Comparison of ENCODE assay signal across 12 cellular contexts in the genomic region with DNA sequence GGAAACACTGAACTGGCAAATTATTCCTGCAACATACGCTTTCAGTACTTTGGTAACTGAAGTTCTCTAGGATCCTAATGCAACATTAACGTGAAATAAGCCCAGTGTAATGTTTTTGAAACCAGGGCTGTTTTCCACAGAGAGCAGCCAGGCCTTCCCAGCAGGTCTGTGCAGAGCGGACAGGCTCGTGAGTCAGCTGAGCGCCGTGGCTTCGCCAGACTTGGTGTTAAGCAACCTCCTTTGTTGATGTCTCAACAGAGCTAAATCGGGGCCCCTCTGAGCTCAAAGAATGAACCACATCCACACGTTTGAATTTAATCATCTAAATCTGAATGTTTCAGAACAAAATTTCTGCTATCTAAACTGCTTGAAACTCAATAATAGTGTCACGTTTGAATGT.
DNase-seq lines count a peak whose midpoint lies in the region; ATAC-seq, FAIRE-seq and TF ChIP-seq lines count a peak whose summit lies in the region.
"Had no signal": no experiment of that assay in that cellular context is flagged by ENCODE, and none has a peak within 500 bp of the region (broad histone marks: within the 10 kb centered on the region; RNA-seq: fewer than 3 reads in every experiment).

No MANE protein-coding gene starts in this region.

- peaks cover 2% of the 10 kb centered on the region; the same call in 1 of the 2 replicates for H3K27me3 ChIP-seq in MG63
- H3K27me3 ChIP-seq in neuronal stem cell (ENCODE audit: control insufficient read depth in 3 of 3, insufficient read depth in 3 of 3, low read depth in 1 of 3, low read length in 3 of 3), result no peaks in the 10 kb centered on the region
- H3K27me3 ChIP-seq: BLaER1 treated with 17β-estradiol and CSF1 and Interleukin-3, amounts not matched to agents 10 nM and 100 nM had no signal

- no peak overlapping the region for H2BK5ac ChIP-seq in neuronal stem cell (ENCODE audit: low read length)

- H4K91ac ChIP-seq in neuronal stem cell (ENCODE audit: low read depth, low read length, poor library complexity), result no peak overlapping the region

- no peak overlapping the region for H3K14ac ChIP-seq in neuronal stem cell (ENCODE audit: low read length)

- H4K8ac ChIP-seq in neuronal stem cell (ENCODE audit: low read depth, low read length), result no peak overlapping the region

- DNase-seq in AG09309 (ENCODE audit: low read depth) (peak; percentile 85), MG63 (peak; percentile 72), dedifferentiated amniotic fluid mesenchymal stem cell (ENCODE audit: extremely low spot score) (peak; percentile 60), neuronal stem cell (ENCODE audit: low spot score) (no peak), urothelium cell line (ENCODE audit: low spot score) (no peak), GM19239 (ENCODE audit: insufficient read length, low spot score) (no peak), globus pallidus (ENCODE audit: low spot score) (no peak)
- DNase-seq in stimulated activated naive B cell treated with anti-CD40 and anti-IgM and Interleukin-4, amounts not matched to agents 10 μg/mL and 1 μg/mL and 100 μg/mL, for 72 hours, result no peak
- DNase-seq: activated T-cell treated with anti-CD3 and anti-CD28 coated beads, Interleukin-2, amount 50 U/mL, for 48 hours; KBM-7; naive B cell had no signal

- H3K36me3 ChIP-seq in MG63, result no peaks in the 10 kb centered on the region
- no peaks in the 10 kb centered on the region for H3K36me3 ChIP-seq in neuronal stem cell (replicated peaks in 1 of 2; ENCODE audit: control insufficient read depth in 2 of 2, insufficient read depth in 2 of 2, low read length in 2 of 2)
- H3K36me3 ChIP-seq: BLaER1 treated with 17β-estradiol and CSF1 and Interleukin-3, amounts not matched to agents 10 nM and 100 nM had no signal

- H2BK15ac ChIP-seq in neuronal stem cell (ENCODE audit: low read length), result no peak overlapping the region

- peaks cover 0 to 4% of the 10 kb centered on the region in 2 donors for H3K4me1 ChIP-seq in neuronal stem cell (ENCODE audit: control insufficient read depth in 2 of 2, insufficient read depth in 1 of 2, low read depth in 1 of 2, low read length in 2 of 2)

- no CpG with 5 or more reads among the region's 10 CpGs for WGBS in neuronal stem cell (ENCODE audit: extremely low coverage in 2 of 2, insufficient read length in 2 of 2, insufficient replicate concordance in 1 of 2), 2 donors

- no peak overlapping the region for H3K4me3 ChIP-seq in AG09309 (ENCODE audit: control insufficient read depth, low read depth, low read length)
- no peak overlapping the region for H3K4me3 ChIP-seq in MG63
- H3K4me3 ChIP-seq in neuronal stem cell (ENCODE audit: low read length in 2 of 2), result no peak overlapping the region
- H3K4me3 ChIP-seq: BLaER1 treated with 17β-estradiol and CSF1 and Interleukin-3, amounts not matched to agents 10 nM and 100 nM had no signal

- no peak overlapping the region for H3K18ac ChIP-seq in neuronal stem cell (ENCODE audit: low read length)

- H3K4me1 Mint-ChIP-seq in stimulated activated naive B cell treated with anti-CD40 and anti-IgM and Interleukin-4, amounts not matched to agents 10 μg/mL and 1 μg/mL and 100 μg/mL, for 72 hours, result no peaks in the 10 kb centered on the region
- H3K4me1 Mint-ChIP-seq: naive B cell had no signal

- H3K79me1 ChIP-seq in neuronal stem cell (ENCODE audit: low read depth, low read length), result no peaks in the 10 kb centered on the region

- no peaks in the 10 kb centered on the region for H3K27me3 Mint-ChIP-seq in stimulated activated naive B cell treated with anti-CD40 and anti-IgM and Interleukin-4, amounts not matched to agents 10 μg/mL and 1 μg/mL and 100 μg/mL, for 72 hours
- H3K27me3 Mint-ChIP-seq: naive B cell had no signal

- no peak overlapping the region for H3K9ac ChIP-seq in neuronal stem cell (ENCODE audit: low read depth, low read length, poor library complexity)
- H3K9ac ChIP-seq: BLaER1 treated with 17β-estradiol and CSF1 and Interleukin-3, amounts not matched to agents 10 nM and 100 nM had no signal

- no peak overlapping the region for H2BK120ac ChIP-seq in neuronal stem cell (ENCODE audit: low read depth, low read length)

- TF ChIP-seq CTCF in AG09309 (IDR thresholded peaks at IDR 0.05; ENCODE audit: control insufficient read depth, insufficient read depth, low read depth, low read length, missing control alignments), result no peak

- no peak overlapping the region for H3K4me3 Mint-ChIP-seq in stimulated activated naive B cell treated with anti-CD40 and anti-IgM and Interleukin-4, amounts not matched to agents 10 μg/mL and 1 μg/mL and 100 μg/mL, for 72 hours
- H3K4me3 Mint-ChIP-seq: naive B cell had no signal

- no peak for FAIRE-seq in urothelium cell line (lab: Jason Lieb, UNC)
- FAIRE-seq in GM19239 (lab: Jason Lieb, UNC), result no peak

- H2AFZ ChIP-seq in neuronal stem cell (ENCODE audit: low read length), result peak overlapping the region; percentile 66

- H2AK5ac ChIP-seq in neuronal stem cell (ENCODE audit: low read depth, low read length), result no peak overlapping the region

- no peak for ATAC-seq in stimulated activated naive B cell treated with anti-CD40 and anti-IgM and Interleukin-4, amounts not matched to agents 10 μg/mL and 1 μg/mL and 100 μg/mL, for 72 hours (replicated peaks)

- H3K4me2 ChIP-seq in neuronal stem cell (ENCODE audit: insufficient read depth, low read length, poor library complexity, severe bottlenecking), result no peak overlapping the region

- no peak overlapping the region for H3K23ac ChIP-seq in neuronal stem cell (ENCODE audit: low read depth, low read length, poor library complexity)

- no peaks in the 10 kb centered on the region for H3K36me3 Mint-ChIP-seq in stimulated activated naive B cell treated with anti-CD40 and anti-IgM and Interleukin-4, amounts not matched to agents 10 μg/mL and 1 μg/mL and 100 μg/mL, for 72 hours
- H3K36me3 Mint-ChIP-seq: naive B cell had no signal

- no peaks in the 10 kb centered on the region for H3K9me3 ChIP-seq in MG63
- no peaks in the 10 kb centered on the region for H3K9me3 ChIP-seq in neuronal stem cell (replicated peaks in 1 of 2; ENCODE audit: control insufficient read depth in 2 of 2, insufficient read depth in 1 of 2, low read depth in 1 of 2, low read length in 2 of 2)

- no peak overlapping the region for H2BK12ac ChIP-seq in neuronal stem cell (ENCODE audit: low read length)

- H3K27ac ChIP-seq in neuronal stem cell (replicated peaks; ENCODE audit: low read length), result no peak overlapping the region

- H3K9me3 Mint-ChIP-seq in stimulated activated naive B cell treated with anti-CD40 and anti-IgM and Interleukin-4, amounts not matched to agents 10 μg/mL and 1 μg/mL and 100 μg/mL, for 72 hours, result peaks cover 0 to 2% of the 10 kb centered on the region in 2 donors
- H3K9me3 Mint-ChIP-seq: naive B cell had no signal

- no peak overlapping the region for H3K27ac Mint-ChIP-seq in stimulated activated naive B cell treated with anti-CD40 and anti-IgM and Interleukin-4, amounts not matched to agents 10 μg/mL and 1 μg/mL and 100 μg/mL, for 72 hours
- H3K27ac Mint-ChIP-seq: naive B cell had no signal

- H3K4ac ChIP-seq in neuronal stem cell (ENCODE audit: low read length), result no peak overlapping the region

Comparison
In these comparisons a context has a peak if more than half of its experiments do, and no peak if none do; other contexts are left out.
1. DNase-seq: peak in AG09309 (single experiment), MG63 (single experiment) and dedifferentiated amniotic fluid mesenchymal stem cell (single experiment); none in neuronal stem cell (single experiment), urothelium cell line (single experiment), stimulated activated naive B cell treated with anti-CD40 and anti-IgM and Interleukin-4, amounts not matched to agents 10 μg/mL and 1 μg/mL and 100 μg/mL, for 72 hours (single experiment), GM19239 (single experiment) and globus pallidus (single experiment).